ENCODE assay signal across 17 cellular contexts in the genomic region with DNA sequence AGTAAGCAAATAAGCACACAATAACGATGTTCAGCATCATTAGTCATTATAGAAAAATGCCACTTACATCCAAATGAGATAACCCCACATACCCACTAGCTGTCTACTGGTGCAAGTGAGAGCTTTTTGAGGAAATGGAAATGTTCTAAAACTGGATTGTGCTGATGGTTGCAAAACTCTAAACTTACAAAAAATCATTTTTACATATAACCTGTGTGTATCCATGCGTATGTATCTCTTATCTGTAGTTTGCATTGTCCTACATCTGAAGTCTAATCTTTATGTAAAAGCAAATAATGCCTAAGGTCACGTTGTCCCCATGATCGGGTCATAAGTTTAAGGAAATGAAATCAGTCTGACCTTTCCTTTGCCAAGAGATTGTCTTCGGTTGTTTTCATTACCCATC.
DNase-seq lines count a peak whose midpoint lies in the region; ATAC-seq and TF ChIP-seq lines count a peak whose summit lies in the region.
"Had no signal": no experiment of that assay in that cellular context is flagged by ENCODE, and none has a peak within 500 bp of the region (broad histone marks: within the 10 kb centered on the region; RNA-seq: fewer than 3 reads in every experiment).

No MANE protein-coding gene starts in this region.

- peaks cover 3% of the 10 kb centered on the region; the same call in 1 of the 2 replicates for H3K79me2 ChIP-seq in PC-3 (ENCODE audit: low read length)

- H3K36me3 ChIP-seq in PC-3 (ENCODE audit: low read depth, low read length): peaks cover 56% of the 10 kb centered on the region

- H3K27me3 ChIP-seq in PC-3 (ENCODE audit: low read length): no peaks in the 10 kb centered on the region

- H3K27me3 Mint-ChIP-seq in immature natural killer cell (ENCODE audit: low read depth in 3 of 3): peaks cover 0 to 2% (median 0%) of the 10 kb centered on the region in 3 donors

- H4K20me1 ChIP-seq in PC-3 (ENCODE audit: low read length): no peaks in the 10 kb centered on the region

- H3K36me3 Mint-ChIP-seq in immature natural killer cell: peaks cover 14 to 40% (median 30%) of the 10 kb centered on the region in 3 donors

- H3K27ac ChIP-seq in VCaP (peak overlapping the region; percentile 61), PC-3 (ENCODE audit: low read length) (no peak overlapping the region)
- H3K27ac ChIP-seq: GM23248, HL-60 had no signal

- H3K4me1 ChIP-seq in PC-3 (ENCODE audit: insufficient read depth, low read length): no peaks in the 10 kb centered on the region

- no peak overlapping the region for H3K4me3 ChIP-seq in LNCaP clone FGC (ENCODE audit: low read depth, low read length)
- H3K4me3 ChIP-seq in fibroblast of villous mesenchyme (ENCODE audit: low read depth, low read length): no peak overlapping the region
- H3K4me3 ChIP-seq in PC-3 (ENCODE audit: low read length): no peak overlapping the region
- H3K4me3 ChIP-seq: GM23248 had no signal

- POLR2A ChIA-PET in PC-3 (lab: Charles Lee; ENCODE audit: unreplicated experiment): no interaction called here

- peaks cover 3 to 6% of the 10 kb centered on the region in 2 donors for H3K4me1 Mint-ChIP-seq in immature natural killer cell

- no peak overlapping the region for H2AFZ ChIP-seq in PC-3 (ENCODE audit: low read length)
- H2AFZ ChIP-seq: GM23248 had no signal

- H3F3A ChIP-seq in PC-3 (ENCODE audit: low read length, unreplicated experiment): no peaks in the 10 kb centered on the region

- H3K27ac Mint-ChIP-seq in immature natural killer cell: no peak overlapping the region
- H3K27ac Mint-ChIP-seq: CD8-positive, alpha-beta T cell had no signal

- intact Hi-C loops in PC-3 (cut with micrococcal nuclease): no loop called here

- H3K9ac ChIP-seq in PC-3 (ENCODE audit: low read length): no peak overlapping the region
- H3K9ac ChIP-seq: GM23248 had no signal

- BruUV-seq in PC-3 (replicated peaks; lab: Mats Ljungman, UMichigan): no TSS peak

- H3K4me3 Mint-ChIP-seq in immature natural killer cell: no peak overlapping the region
- H3K4me3 Mint-ChIP-seq: CD8-positive, alpha-beta T cell had no signal

- H3K9me3 ChIP-seq in PC-3 (ENCODE audit: low read length): no peaks in the 10 kb centered on the region

- CTCF ChIA-PET in PC-3 (lab: Charles Lee): no interaction called here

- no peaks in the 10 kb centered on the region for H3K9me3 Mint-ChIP-seq in immature natural killer cell
- H3K9me3 Mint-ChIP-seq: CD8-positive, alpha-beta T cell had no signal

- H3K9me2 ChIP-seq in PC-3 (replicated peaks; ENCODE audit: low read length): no peaks in the 10 kb centered on the region

- TF ChIP-seq CTCF in LNCaP clone FGC (IDR thresholded peaks at IDR 0.05; ENCODE audit: control insufficient read depth, extremely low read depth, insufficient read depth): no peak
- no peak for TF ChIP-seq CTCF in VCaP (conservative IDR thresholded peaks at IDR 0.05)
- no peak for TF ChIP-seq CTCF in fibroblast of villous mesenchyme (IDR thresholded peaks at IDR 0.05; ENCODE audit: insufficient read depth, low read depth, low read length)
- no peak for TF ChIP-seq CTCF in PC-3 (conservative IDR thresholded peaks at IDR 0.05; ENCODE audit: low read depth, low read length)

- H3K4me2 ChIP-seq in PC-3 (ENCODE audit: low read length): no peak overlapping the region

- DNase-seq in LNCaP clone FGC (ENCODE audit: low read depth) (peak; percentile 95), fibroblast of villous mesenchyme (ENCODE audit: low read depth) (peak; percentile 63), NCI-H2227 treated with DMSO at 0.1 percent for 48 hours (lab: John Stamatoyannopoulos, UW) (no peak), NCI-H82 (lab: John Stamatoyannopoulos, UW) (no peak), immature natural killer cell (no peak), PC-3 (no peak)
- DNase-seq: CD8-positive, alpha-beta T cell; GM23248; HCEC 1CT; KBM-7; NCI-H1048; NCI-H1436 treated with DMSO at 0.1 percent for 48 hours; NCI-H2081; NCI-H524 treated with DMSO at 0.1 percent for 48 hours; NK-92 treated with Interleukin-12 subunit alpha and Interleukin-12 subunit beta, amount 100 ng/mL, for 24 hours had no signal

- ATAC-seq in PC-3: no peak
- ATAC-seq: CD8-positive, alpha-beta T cell had no signal

Comparison
In these comparisons a context has a peak if more than half of its experiments do, and no peak if none do; other contexts are left out.
1. DNase-seq: peak in LNCaP clone FGC (single experiment) and fibroblast of villous mesenchyme (single experiment); none in NCI-H2227 treated with DMSO at 0.1 percent for 48 hours (single experiment), NCI-H82 (single experiment), immature natural killer cell (0 of 3) and PC-3 (single experiment).